Comparison of ENCODE assay signal across 12 cellular contexts in the genomic region with DNA sequence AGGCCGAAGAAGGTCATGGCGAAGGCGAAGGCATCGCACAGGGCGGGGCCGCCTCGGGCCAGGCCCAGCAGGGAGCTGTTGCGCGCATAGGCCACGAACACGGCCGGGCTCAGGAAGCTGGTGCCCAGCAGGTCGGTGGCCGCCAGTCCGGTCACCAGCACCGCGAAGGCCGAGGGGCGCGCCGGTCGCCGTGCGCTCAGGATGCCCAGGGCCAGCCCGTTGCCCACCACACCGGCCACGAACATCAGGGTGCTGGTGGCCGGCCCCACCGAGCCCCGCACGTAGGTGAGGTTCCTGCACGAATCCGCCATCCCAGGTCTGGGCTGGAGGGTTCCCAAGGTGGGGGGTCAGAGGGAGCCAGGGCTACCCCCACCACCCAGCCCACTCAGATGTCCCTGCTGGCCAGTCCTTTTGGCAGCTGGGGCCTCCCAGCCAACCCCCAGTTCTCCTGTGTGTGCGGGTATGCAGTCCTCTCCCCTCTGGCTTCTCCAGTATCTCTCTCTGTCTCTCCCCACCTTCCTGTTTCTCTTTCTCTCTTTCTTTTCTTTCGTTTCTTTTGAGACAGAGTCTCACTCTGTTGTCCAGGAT. TPM values are rescaled to one million over a fixed set of nuclear protein-coding genes. Genes with fewer than 3 reads are reported as not detected.
DNase-seq lines count a peak whose midpoint lies in the region; ATAC-seq and TF ChIP-seq lines count a peak whose summit lies in the region.
"Had no signal": no experiment of that assay in that cellular context is flagged by ENCODE, and none has a peak within 500 bp of the region (broad histone marks: within the 10 kb centered on the region; RNA-seq: fewer than 3 reads in every experiment).

No MANE protein-coding gene starts in this region.

- in situ Hi-C loops in transverse colon (cut with MboI; ENCODE audit: low pct_ligation_motif_present in 1 of 4, low pct_unique_long_range_greater_than_20kb in 1 of 4, low sequenced_read_pairs in 3 of 4), result no loop called here

- H3K4me1 ChIP-seq in transverse colon, result peaks cover 22 to 61% (median 31%) of the 10 kb centered on the region in 4 donors

- H3K27me3 Mint-ChIP-seq in activated naive CD4-positive, alpha-beta T cell treated with anti-CD3 and anti-CD28 coated beads, Interleukin-2, amount 50 U/mL, for 24 hours, result no peaks in the 10 kb centered on the region
- peaks cover 3% of the 10 kb centered on the region for H3K27me3 Mint-ChIP-seq in memory B cell

- ATAC-seq in activated naive CD4-positive, alpha-beta T cell treated with anti-CD3 and anti-CD28 coated beads, Interleukin-2, amount 50 U/mL, for 72 hours, result no peak
- ATAC-seq in memory B cell (ENCODE audit: low read depth) (no peak), HG03457 (IDR thresholded peaks at IDR 0.05; ENCODE audit: unreplicated experiment) (no peak), HG03469 (IDR thresholded peaks at IDR 0.05; ENCODE audit: unreplicated experiment) (no peak)

- H3K27ac ChIP-seq in transverse colon, result peak overlapping the region; percentile 55 to 82 (median 68)

- H3K36me3 ChIP-seq in transverse colon, result no peaks in the 10 kb centered on the region

- H3K9me3 ChIP-seq in transverse colon, result no peaks in the 10 kb centered on the region

- no peaks in the 10 kb centered on the region for H3K9me3 Mint-ChIP-seq in activated naive CD4-positive, alpha-beta T cell treated with anti-CD3 and anti-CD28 coated beads, Interleukin-2, amount 50 U/mL, for 24 hours
- no peaks in the 10 kb centered on the region for H3K9me3 Mint-ChIP-seq in activated naive CD4-positive, alpha-beta T cell treated with anti-CD3 and anti-CD28 coated beads, Interleukin-2, amount 50 U/mL, for 72 hours
- H3K9me3 Mint-ChIP-seq in memory B cell, result no peaks in the 10 kb centered on the region

- DNase-seq in activated naive CD4-positive, alpha-beta T cell (lab: John Stamatoyannopoulos, UW), result no peak
- no peak for DNase-seq in activated naive CD4-positive, alpha-beta T cell treated with anti-CD3 and anti-CD28 coated beads, Interleukin-2, amount 50 U/mL, for 72 hours (ENCODE audit: low spot score in 2 of 2)
- DNase-seq in memory B cell (ENCODE audit: low spot score in 2 of 2), result no peak
- DNase-seq in transverse colon, result no peak
- no peak for DNase-seq in NCI-H1048 (lab: John Stamatoyannopoulos, UW)
- DNase-seq: activated CD4-positive, alpha-beta T cell treated with anti-CD3 and anti-CD28 coated beads, Interleukin-2, amount 50 U/mL, for 48 hours; caudate nucleus; mammary epithelial cell; retina had no signal

- intact Hi-C loops in transverse colon (cut with DNase I; ENCODE audit: low total_unique reads), result no loop called here

- no peak for TF ChIP-seq CTCF in transverse colon (IDR thresholded peaks at IDR 0.05)

- TF ChIP-seq POLR2A in transverse colon (IDR thresholded peaks at IDR 0.05), result no peak

- H3K4me3 ChIP-seq in transverse colon, result peak overlapping the region in 1 of 4 donors; percentile 12

- H3K27me3 ChIP-seq in transverse colon, result peaks cover 2% of the 10 kb centered on the region

- WGBS in transverse colon (ENCODE audit: low coverage in 1 of 2), 2 donors, result 31 to 94% methylated on average over 2 to 31 of the region's 35 CpGs

- TF ChIP-seq EP300 in transverse colon (IDR thresholded peaks at IDR 0.05; ENCODE audit: low read depth), result no peak

- H3K4me3 Mint-ChIP-seq in activated naive CD4-positive, alpha-beta T cell treated with anti-CD3 and anti-CD28 coated beads, Interleukin-2, amount 50 U/mL, for 24 hours, result peak overlapping the region; percentile 53
- peak overlapping the region; percentile 16 for H3K4me3 Mint-ChIP-seq in memory B cell

- no peak overlapping the region for H3K27ac Mint-ChIP-seq in activated naive CD4-positive, alpha-beta T cell treated with anti-CD3 and anti-CD28 coated beads, Interleukin-2, amount 50 U/mL, for 24 hours
- peak overlapping the region; percentile 83 to 89 for H3K27ac Mint-ChIP-seq in activated naive CD4-positive, alpha-beta T cell treated with anti-CD3 and anti-CD28 coated beads, Interleukin-2, amount 50 U/mL, for 72 hours
- H3K27ac Mint-ChIP-seq in memory B cell, result peak overlapping the region; percentile 84

- no peaks in the 10 kb centered on the region for H3K36me3 Mint-ChIP-seq in activated naive CD4-positive, alpha-beta T cell treated with anti-CD3 and anti-CD28 coated beads, Interleukin-2, amount 50 U/mL, for 24 hours
- H3K36me3 Mint-ChIP-seq in activated naive CD4-positive, alpha-beta T cell treated with anti-CD3 and anti-CD28 coated beads, Interleukin-2, amount 50 U/mL, for 72 hours, result peaks cover 4 to 20% of the 10 kb centered on the region in 2 donors
- no peaks in the 10 kb centered on the region for H3K36me3 Mint-ChIP-seq in memory B cell

- H3K4me1 Mint-ChIP-seq in activated naive CD4-positive, alpha-beta T cell treated with anti-CD3 and anti-CD28 coated beads, Interleukin-2, amount 50 U/mL, for 24 hours, result peaks cover 57% of the 10 kb centered on the region
- H3K4me1 Mint-ChIP-seq in memory B cell, result peaks cover 40% of the 10 kb centered on the region

RNA-seq across cellular contexts. Expression of a gene that starts 0.9 kb away (rescaled TPM):
- 10 to 100 TPM; 14.7 to 38.0 TPM for total RNA-seq in activated naive CD4-positive, alpha-beta T cell treated with anti-CD3 and anti-CD28 coated beads, Interleukin-2, amount 50 U/mL, for 72 hours
- 1 to 10 TPM in 2 of 4 donors, under 1 TPM in 1, not detected in 1; 0.55 to 2.4 (median 2.2) TPM for total RNA-seq in transverse colon

RNA-seq across cellular contexts. Expression of a gene that starts 12.0 kb away (rescaled TPM):
- total RNA-seq in activated naive CD4-positive, alpha-beta T cell treated with anti-CD3 and anti-CD28 coated beads, Interleukin-2, amount 50 U/mL, for 72 hours, result 10 to 100 TPM in 1 of 2 donors, 1 to 10 TPM in 1; 5.2 to 17.4 TPM
- not detected for total RNA-seq in transverse colon
- total RNA-seq: mammary epithelial cell had no signal

RNA-seq across cellular contexts. Expression of a gene that starts 22.9 kb away (rescaled TPM):
- total RNA-seq in activated naive CD4-positive, alpha-beta T cell treated with anti-CD3 and anti-CD28 coated beads, Interleukin-2, amount 50 U/mL, for 72 hours, result 100 to 1,000 TPM; 413 to 615 TPM
- total RNA-seq in transverse colon, result 100 to 1,000 TPM; 160 to 923 (median 194) TPM

RNA-seq across cellular contexts. Expression of a gene that starts 37.0 kb away (rescaled TPM):
- total RNA-seq in activated naive CD4-positive, alpha-beta T cell treated with anti-CD3 and anti-CD28 coated beads, Interleukin-2, amount 50 U/mL, for 72 hours, result 10 to 100 TPM in 1 of 2 donors, 1 to 10 TPM in 1; 1.9 to 25.9 TPM
- total RNA-seq in transverse colon, result 10 to 100 TPM in 1 of 4 donors, 1 to 10 TPM in 3; 5.3 to 27.1 (median 7.5) TPM

Comparison
In these comparisons a context has a peak if more than half of its experiments do, and no peak if none do; other contexts are left out.
1. RNA of a gene that starts 0.9 kb away (total RNA-seq): 14.7 to 38.0 TPM in activated naive CD4-positive, alpha-beta T cell treated with anti-CD3 and anti-CD28 coated beads, Interleukin-2, amount 50 U/mL, for 72 hours; 0.55 to 2.4 TPM in transverse colon; every median in the first group is over 4 times any median in the second.
2. RNA of a gene that starts 12.0 kb away (total RNA-seq): 5.2 to 17.4 TPM in activated naive CD4-positive, alpha-beta T cell treated with anti-CD3 and anti-CD28 coated beads, Interleukin-2, amount 50 U/mL, for 72 hours; not detected in transverse colon; every median in the first group is over 4 times any median in the second.